9 cellular contexts compared by ENCODE assay signal in the genomic region with DNA sequence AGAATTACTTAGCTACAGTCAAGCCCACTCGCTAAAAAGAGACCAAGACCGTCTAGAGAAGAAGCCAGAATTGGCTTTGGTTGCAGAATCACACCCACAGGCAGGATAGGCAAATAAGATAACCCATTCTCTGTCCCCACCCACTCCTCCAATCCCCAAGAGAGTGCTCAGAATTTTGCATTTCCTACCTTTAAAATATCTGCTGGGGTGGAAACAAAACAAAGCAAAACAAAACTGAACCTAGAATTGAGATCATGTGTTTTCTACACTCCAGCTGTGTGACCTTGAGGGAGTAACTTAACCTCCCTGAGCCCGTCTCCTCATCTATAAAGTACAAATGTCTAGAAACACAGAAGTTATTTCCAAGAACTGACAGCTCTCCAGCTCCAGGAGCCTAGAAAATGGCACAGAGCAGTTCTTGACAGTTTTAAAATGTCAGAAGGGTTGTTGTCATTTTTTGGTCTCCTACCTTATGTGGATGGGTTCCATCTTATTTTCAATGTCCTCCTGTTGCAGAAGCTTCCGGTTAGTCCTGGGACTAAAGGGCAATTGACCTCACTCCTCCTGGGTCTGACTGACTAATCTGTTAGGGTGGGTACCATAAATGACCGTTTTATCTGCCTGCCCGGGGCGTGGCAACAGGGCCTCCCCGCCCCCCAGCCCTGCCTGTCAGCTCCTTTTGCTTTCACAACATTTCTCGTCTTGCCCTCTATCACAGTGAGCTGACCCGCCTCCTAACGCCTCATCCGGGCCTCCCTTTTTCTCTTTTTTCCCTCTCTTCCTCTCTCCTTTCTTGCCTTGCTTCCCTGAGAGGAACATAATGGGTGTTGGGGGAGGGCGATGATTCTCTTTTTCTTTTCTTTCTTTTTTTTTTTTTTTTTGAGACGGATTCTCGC.
A peak's percentile ranks its signal among the peaks of the same experiment; 100 is the strongest.
DNase-seq lines count a peak whose midpoint lies in the region; ATAC-seq and TF ChIP-seq lines count a peak whose summit lies in the region.
"Had no signal": no experiment of that assay in that cellular context is flagged by ENCODE, and none has a peak within 500 bp of the region (broad histone marks: within the 10 kb centered on the region; RNA-seq: fewer than 3 reads in every experiment).

No MANE protein-coding gene starts in this region.

- peaks cover 8% of the 10 kb centered on the region for H3K9me3 Mint-ChIP-seq in activated CD4-positive, alpha-beta T cell treated with anti-CD3 and anti-CD28 coated beads, Interleukin-2, amount 10 ng/mL, durations not matched to agents 24 days and 14 days

- peak overlapping the region; percentile 63 for H3K27ac Mint-ChIP-seq in activated CD4-positive, alpha-beta T cell treated with anti-CD3 and anti-CD28 coated beads, Interleukin-2, amount 10 ng/mL, durations not matched to agents 24 days and 14 days

- peak overlapping the region; percentile 1 for H3K4me3 Mint-ChIP-seq in activated CD4-positive, alpha-beta T cell treated with anti-CD3 and anti-CD28 coated beads, Interleukin-2, amount 10 ng/mL, durations not matched to agents 24 days and 14 days

- ATAC-seq in HG02610 (IDR thresholded peaks at IDR 0.05; ENCODE audit: unreplicated experiment) (peak; percentile 86), esophagus mucosa (peak; percentile 57)

- H3K4me3 ChIP-seq in NB4 (ENCODE audit: low read depth, low read length) (no peak overlapping the region), smooth muscle cell (peak overlapping the region; percentile 49), brain microvascular endothelial cell (ENCODE audit: low read depth, low read length) (no peak overlapping the region)

- H3K36me3 Mint-ChIP-seq in activated CD4-positive, alpha-beta T cell treated with anti-CD3 and anti-CD28 coated beads, Interleukin-2, amount 10 ng/mL, durations not matched to agents 24 days and 14 days (ENCODE audit: low read depth): no peaks in the 10 kb centered on the region

- peaks cover 28% of the 10 kb centered on the region for H3K4me1 Mint-ChIP-seq in activated CD4-positive, alpha-beta T cell treated with anti-CD3 and anti-CD28 coated beads, Interleukin-2, amount 10 ng/mL, durations not matched to agents 24 days and 14 days

- DNase-seq in activated CD4-positive, alpha-beta T cell treated with anti-CD3 and anti-CD28 coated beads, Interleukin-2, amount 10 ng/mL, durations not matched to agents 24 days and 14 days: peak; percentile 65
- DNase-seq in activated CD4-positive, alpha-beta T cell treated with anti-CD3 and anti-CD28 coated beads for 4 hours: no peak
- DNase-seq in NB4 (ENCODE audit: low read depth) (peak; percentile 34), smooth muscle cell (lab: John Stamatoyannopoulos, UW; ENCODE audit: unreplicated experiment) (no peak), cerebellum (ENCODE audit: low spot score) (no peak), brain microvascular endothelial cell (no peak)

- TF ChIP-seq CTCF in NB4 (IDR thresholded peaks at IDR 0.05; ENCODE audit: low read depth, low read length) (no peak), smooth muscle cell (IDR thresholded peaks at IDR 0.05; ENCODE audit: borderline replicate concordance, insufficient read depth, poor library complexity, severe bottlenecking) (no peak), brain microvascular endothelial cell (IDR thresholded peaks at IDR 0.05; ENCODE audit: low read depth, low read length, missing control alignments) (no peak)

- H3F3A ChIP-seq in smooth muscle cell (ENCODE audit: low read depth): no peaks in the 10 kb centered on the region

- peak overlapping the region; percentile 4 for H3K4me2 ChIP-seq in smooth muscle cell

- WGBS in smooth muscle cell (ENCODE audit: low lambda C conversion rate): 60% methylated on average over 15 of the region's 15 CpGs

- TF ChIP-seq POLR2A in NB4 (IDR thresholded peaks at IDR 0.05; ENCODE audit: extremely low read depth, insufficient read length): no peak

- intact Hi-C loops in activated CD4-positive, alpha-beta T cell treated with anti-CD3 and anti-CD28 coated beads, Interleukin-2, amount 10 ng/mL, durations not matched to agents 24 days and 14 days (cut with micrococcal nuclease): loop anchor here (1.0 to 5.0 kb wide), 3 partner anchors 12 to 207 kb away; no protein-coding TSS in a partner anchor

- no peak overlapping the region for H3K9ac ChIP-seq in smooth muscle cell (ENCODE audit: low read depth)

- in situ Hi-C loops in brain microvascular endothelial cell (cut with HindIII; ENCODE audit: low pct_ligation_motif_present, low sequenced_read_pairs): no loop called here

- no peaks in the 10 kb centered on the region for H3K79me2 ChIP-seq in smooth muscle cell (ENCODE audit: low read depth)

- H3K36me3 ChIP-seq in smooth muscle cell (ENCODE audit: low read depth) (no peaks in the 10 kb centered on the region), brain microvascular endothelial cell (replicated peaks) (no peaks in the 10 kb centered on the region)

- H4K20me1 ChIP-seq in smooth muscle cell (ENCODE audit: low read depth): no peaks in the 10 kb centered on the region

- H3K27me3 ChIP-seq in smooth muscle cell (ENCODE audit: low read depth) (no peaks in the 10 kb centered on the region), brain microvascular endothelial cell (replicated peaks) (no peaks in the 10 kb centered on the region)

- H2AFZ ChIP-seq in smooth muscle cell (ENCODE audit: low read depth): no peak overlapping the region

- H3K27me3 Mint-ChIP-seq in activated CD4-positive, alpha-beta T cell treated with anti-CD3 and anti-CD28 coated beads, Interleukin-2, amount 10 ng/mL, durations not matched to agents 24 days and 14 days: no peaks in the 10 kb centered on the region

- no peaks in the 10 kb centered on the region for H3K4me1 ChIP-seq in smooth muscle cell (ENCODE audit: low read depth)

- H3K9me3 ChIP-seq in smooth muscle cell (replicated peaks; ENCODE audit: low read depth): no peaks in the 10 kb centered on the region

- H3K27ac ChIP-seq in smooth muscle cell (ENCODE audit: low read depth) (peak overlapping the region; percentile 20), brain microvascular endothelial cell (no peak overlapping the region)
- H3K27ac ChIP-seq: C4-2B had no signal

Comparison
In these comparisons a context has a peak if more than half of its experiments do, and no peak if none do; other contexts are left out.
1. DNase-seq: peak in activated CD4-positive, alpha-beta T cell treated with anti-CD3 and anti-CD28 coated beads, Interleukin-2, amount 10 ng/mL, durations not matched to agents 24 days and 14 days (single experiment) and NB4 (single experiment); none in activated CD4-positive, alpha-beta T cell treated with anti-CD3 and anti-CD28 coated beads for 4 hours (0 of 2), smooth muscle cell (single experiment), cerebellum (single experiment) and brain microvascular endothelial cell (single experiment).